ENCODE assay signal across 14 cellular contexts in the genomic region with DNA sequence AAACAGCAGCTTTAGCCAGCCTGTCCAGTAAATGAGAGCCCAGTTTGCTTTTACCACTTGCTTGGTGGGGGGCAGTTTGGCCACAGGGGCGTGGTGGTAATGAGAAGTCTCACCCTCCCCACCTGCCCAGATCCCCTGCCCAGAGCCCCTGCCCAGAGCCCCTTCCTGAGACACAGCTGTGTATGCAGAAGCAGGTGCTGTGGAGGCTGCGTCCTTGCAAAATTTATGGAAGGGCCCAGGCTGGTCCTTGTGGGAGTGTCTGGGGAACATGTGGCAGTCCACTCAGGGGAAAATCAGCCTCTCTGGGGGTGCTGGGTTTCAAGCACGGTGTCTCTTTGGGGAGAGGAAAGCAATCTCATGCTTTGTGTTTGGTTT. TPM values are rescaled to one million over a fixed set of nuclear protein-coding genes. Genes with fewer than 3 reads are reported as not detected.
DNase-seq lines count a peak whose midpoint lies in the region; ATAC-seq and TF ChIP-seq lines count a peak whose summit lies in the region.
"Had no signal": no experiment of that assay in that cellular context is flagged by ENCODE, and none has a peak within 500 bp of the region (broad histone marks: within the 10 kb centered on the region; RNA-seq: fewer than 3 reads in every experiment).

No MANE protein-coding gene starts in this region.

- TF ChIP-seq RAD21 in neural cell (conservative IDR thresholded peaks at IDR 0.05): no peak

- H3K9me2 ChIP-seq in neural cell (ENCODE audit: insufficient read depth, low read length): no peaks in the 10 kb centered on the region

- no peak overlapping the region for H3K9ac ChIP-seq in neural cell (ENCODE audit: low read length)
- H3K9ac ChIP-seq: BLaER1 treated with 17β-estradiol and CSF1 and Interleukin-3, amounts not matched to agents 10 nM and 100 nM had no signal

- H4K20me1 ChIP-seq in neural cell (ENCODE audit: insufficient read depth): no peaks in the 10 kb centered on the region

- peaks cover 4 to 6% (median 4%) of the 10 kb centered on the region in 3 donors for H3K4me1 Mint-ChIP-seq in CD8-positive, alpha-beta memory T cell

- BruUV-seq in Panc1 (replicated peaks; lab: Mats Ljungman, UMichigan): no TSS peak

- H3K27ac ChIP-seq in C4-2B: no peak overlapping the region
- peak overlapping the region; percentile 52 for H3K27ac ChIP-seq in CD8-positive, alpha-beta memory T cell (ENCODE audit: low read depth, low read length)
- no peak overlapping the region for H3K27ac ChIP-seq in Panc1 (ENCODE audit: low read length)
- H3K27ac ChIP-seq in neural cell (ENCODE audit: low read length): no peak overlapping the region
- no peak overlapping the region for H3K27ac ChIP-seq in psoas muscle
- H3K27ac ChIP-seq: BLaER1 treated with 17β-estradiol and CSF1 and Interleukin-3, amounts not matched to agents 10 nM and 100 nM; HL-60; SK-N-MC had no signal

- peak; percentile 71 for TF ChIP-seq CTCF in C4-2B (conservative IDR thresholded peaks at IDR 0.05)
- peak; percentile 75 for TF ChIP-seq CTCF in Panc1 (IDR thresholded peaks at IDR 0.05)
- no peak for TF ChIP-seq CTCF in neural cell (IDR thresholded peaks at IDR 0.05; ENCODE audit: poor library complexity, severe bottlenecking)
- no peak for TF ChIP-seq CTCF in psoas muscle (IDR thresholded peaks at IDR 0.05)

- H3K9me3 ChIP-seq in CD8-positive, alpha-beta memory T cell (ENCODE audit: low read length): no peaks in the 10 kb centered on the region
- no peaks in the 10 kb centered on the region for H3K9me3 ChIP-seq in Panc1 (ENCODE audit: control insufficient read depth, insufficient read depth, low read depth, low read length)
- no peaks in the 10 kb centered on the region for H3K9me3 ChIP-seq in neural cell (ENCODE audit: low read length)
- H3K9me3 ChIP-seq in psoas muscle: no peaks in the 10 kb centered on the region
- H3K9me3 ChIP-seq: BLaER1 treated with 17β-estradiol and CSF1 and Interleukin-3, amounts not matched to agents 10 nM and 100 nM; Caco-2 had no signal

- POLR2A ChIA-PET in CD8-positive, alpha-beta memory T cell (lab: Charles Lee): no interaction called here
- POLR2A ChIA-PET in Panc1 (lab: Charles Lee): no interaction called here

- H3K27ac Mint-ChIP-seq in CD8-positive, alpha-beta memory T cell: no peak overlapping the region

- ATAC-seq in Panc1 (no peak), psoas muscle (no peak)

- DNase-seq in CD8-positive, alpha-beta memory T cell: no peak
- DNase-seq in Panc1 (ENCODE audit: low read depth, low spot score) (no peak), psoas muscle (no peak), midbrain (lab: John Stamatoyannopoulos, UW) (no peak), NCI-H1417 treated with DMSO at 0.1 percent for 48 hours (lab: John Stamatoyannopoulos, UW) (no peak)
- DNase-seq: KG1 had no signal

- intact Hi-C loops in Panc1 (cut with micrococcal nuclease; ENCODE audit: unreplicated experiment) (loop anchor here (2.0 kb wide), 1 partner anchor 51 kb away; no protein-coding TSS in a partner anchor), psoas muscle (cut with DNase I) (loop anchor here (1.0 to 5.0 kb wide), 4 partner anchors 48 to 251 kb away; no protein-coding TSS in a partner anchor)

- H3K4me1 ChIP-seq in CD8-positive, alpha-beta memory T cell (ENCODE audit: insufficient read depth, low read length): no peaks in the 10 kb centered on the region
- no peaks in the 10 kb centered on the region for H3K4me1 ChIP-seq in Panc1 (ENCODE audit: control insufficient read depth, insufficient read depth, low read length)
- no peaks in the 10 kb centered on the region for H3K4me1 ChIP-seq in psoas muscle
- H3K4me1 ChIP-seq: Caco-2 had no signal

- no peaks in the 10 kb centered on the region for H3K9me3 Mint-ChIP-seq in CD8-positive, alpha-beta memory T cell

- no peaks in the 10 kb centered on the region for H3K27me3 ChIP-seq in CD8-positive, alpha-beta memory T cell (ENCODE audit: insufficient read depth, low read length, poor library complexity, severe bottlenecking)
- H3K27me3 ChIP-seq in Panc1 (ENCODE audit: control insufficient read depth, insufficient read depth, low read length) (no peaks in the 10 kb centered on the region), neural cell (ENCODE audit: insufficient read depth, low read depth, low read length) (no peaks in the 10 kb centered on the region), psoas muscle (ENCODE audit: insufficient read depth in 3 of 3, low read length in 2 of 3) (no peaks in the 10 kb centered on the region)
- H3K27me3 ChIP-seq: BLaER1 treated with 17β-estradiol and CSF1 and Interleukin-3, amounts not matched to agents 10 nM and 100 nM had no signal

- no peak overlapping the region for H3K4me3 ChIP-seq in CD8-positive, alpha-beta memory T cell (ENCODE audit: low read length)
- H3K4me3 ChIP-seq in Panc1 (ENCODE audit: low read depth in 2 of 2, low read length in 2 of 2): no peak overlapping the region
- no peak overlapping the region for H3K4me3 ChIP-seq in neural cell (ENCODE audit: low read length)
- H3K4me3 ChIP-seq in psoas muscle: no peak overlapping the region
- H3K4me3 ChIP-seq: BLaER1 treated with 17β-estradiol and CSF1 and Interleukin-3, amounts not matched to agents 10 nM and 100 nM; GM12878; SK-N-MC had no signal

- H3K79me2 ChIP-seq in neural cell (replicated peaks; ENCODE audit: insufficient read depth, low read length): no peaks in the 10 kb centered on the region

- H3F3A ChIP-seq in neural cell (ENCODE audit: insufficient read depth, low read length, poor library complexity, severe bottlenecking): no peaks in the 10 kb centered on the region

- no peak overlapping the region for H3K4me2 ChIP-seq in neural cell (ENCODE audit: low read length)
- H3K4me2 ChIP-seq: BLaER1 treated with 17β-estradiol and CSF1 and Interleukin-3, amounts not matched to agents 10 nM and 100 nM had no signal

- WGBS in psoas muscle, 3 donors: 79 to 90% (median 89%) methylated on average over 3 of the region's 3 CpGs

- H3K4me3 Mint-ChIP-seq in CD8-positive, alpha-beta memory T cell: no peak overlapping the region

- H3K36me3 Mint-ChIP-seq in CD8-positive, alpha-beta memory T cell: peaks cover 0 to 44% (median 12%) of the 10 kb centered on the region in 3 donors

- H2AFZ ChIP-seq in neural cell (ENCODE audit: low read depth, low read length): no peak overlapping the region

- no peak for TF ChIP-seq EP300 in neural cell (conservative IDR thresholded peaks at IDR 0.05; ENCODE audit: poor library complexity, severe bottlenecking)

- CTCF ChIA-PET in CD8-positive, alpha-beta memory T cell (lab: Charles Lee): interaction anchor here (0.7 to 11.8 kb wide), 18 partner anchors 9 to 366 kb away, joined by 3 to 161 read pairs (median 4); no protein-coding TSS in a partner anchor
- CTCF ChIA-PET in Panc1 (lab: Charles Lee): interaction anchor here (0.6 to 1.2 kb wide), 5 partner anchors 39 to 829 kb away, joined by 3 to 8 read pairs (median 3); no protein-coding TSS in a partner anchor

- H3K36me3 ChIP-seq in CD8-positive, alpha-beta memory T cell (ENCODE audit: insufficient read depth, low read length): peaks cover 9% of the 10 kb centered on the region
- H3K36me3 ChIP-seq in Panc1 (ENCODE audit: control insufficient read depth, insufficient read depth, low read length): no peaks in the 10 kb centered on the region
- no peaks in the 10 kb centered on the region for H3K36me3 ChIP-seq in neural cell (ENCODE audit: insufficient read depth, low read length)
- peaks cover 0 to 91% of the 10 kb centered on the region in 2 donors for H3K36me3 ChIP-seq in psoas muscle (ENCODE audit: insufficient read depth in 1 of 2, low read depth in 1 of 2)

- H3K27me3 Mint-ChIP-seq in CD8-positive, alpha-beta memory T cell: no peaks in the 10 kb centered on the region

- in situ Hi-C loops in Panc1 (cut with HindIII; ENCODE audit: low pct_unique_long_range_greater_than_20kb, low sequenced_read_pairs): no loop called here

TF ChIP-seq in neural cell, 6 proteins besides CTCF, POLR2A, EP300 and RAD21:
- no peak for TF ChIP-seq EZH2 (IDR thresholded peaks at IDR 0.05; ENCODE audit: borderline replicate concordance, insufficient read depth, low read length, poor library complexity, severe bottlenecking)
- TF ChIP-seq SMC3 (conservative IDR thresholded peaks at IDR 0.05; ENCODE audit: poor library complexity): peak; percentile 42

RNA-seq across cellular contexts. Expression of a gene that starts 27.6 kb away (rescaled TPM):
- total RNA-seq in CD8-positive, alpha-beta memory T cell: 1 to 10 TPM; 9.8 to 9.9 TPM
- 9.3 TPM for polyA plus RNA-seq in CD8-positive, alpha-beta memory T cell
- 1.6 TPM for total RNA-seq in Panc1 (2021; ENCODE audit: unreplicated experiment)
- polyA plus RNA-seq in Panc1 (2012; ENCODE audit: insufficient read length): 1.2 TPM
- 0.30 TPM in 1 of 2 replicates, not detected in the other for polyA plus RNA-seq in neural cell
- 0.23 and 0.49 TPM in 2 replicates for polyA minus RNA-seq in neural cell
- 10 to 100 TPM in 3 of 4 donors, 1 to 10 TPM in 1; 9.6 to 11.7 (median 11.1) TPM for total RNA-seq in psoas muscle
- 10 to 100 TPM in 1 of 3 donors, 1 to 10 TPM in 2; 4.3 to 10.3 (median 7.9) TPM for polyA plus RNA-seq in psoas muscle
- total RNA-seq: G401 had no signal

Comparison
In these comparisons a context has a peak if more than half of its experiments do, and no peak if none do; other contexts are left out.
1. CTCF ChIP-seq: peak in C4-2B (single experiment) and Panc1 (single experiment); none in neural cell (single experiment) and psoas muscle (single experiment).